Comparison of ENCODE assay signal across 8 cellular contexts in genomic region chr17:16492613-16493290, GRCh38. TPM values are rescaled to one million over a fixed set of nuclear protein-coding genes. Genes with fewer than 3 reads are reported as not detected.
A peak's percentile ranks its signal among the peaks of the same experiment; 100 is the strongest.
DNase-seq lines count a peak whose midpoint lies in the region; ATAC-seq and TF ChIP-seq lines count a peak whose summit lies in the region.

No MANE protein-coding gene starts in this region.

- H3K4me1 ChIP-seq in Peyer's patch: peaks cover 0 to 32% (median 2%) of the 10 kb centered on the region in 4 donors
- H3K4me1 ChIP-seq in esophagus squamous epithelium: peaks cover 5 to 20% (median 15%) of the 10 kb centered on the region in 3 donors
- no peaks in the 10 kb centered on the region for H3K4me1 ChIP-seq in prostate gland (replicated peaks)

- no peak for TF ChIP-seq CTCF in Calu3 (IDR thresholded peaks at IDR 0.05; ENCODE audit: unreplicated experiment)
- TF ChIP-seq CTCF in Peyer's patch (IDR thresholded peaks at IDR 0.05): no peak
- no peak for TF ChIP-seq CTCF in esophagus squamous epithelium (IDR thresholded peaks at IDR 0.05)
- TF ChIP-seq CTCF in prostate gland (IDR thresholded peaks at IDR 0.05): no peak
- TF ChIP-seq CTCF in lower leg skin (IDR thresholded peaks at IDR 0.05): no peak

- no peaks in the 10 kb centered on the region for H3K27me3 ChIP-seq in Peyer's patch
- H3K27me3 ChIP-seq in esophagus squamous epithelium: peaks cover 0 to 71% (median 0%) of the 10 kb centered on the region in 4 donors
- H3K27me3 ChIP-seq in prostate gland (replicated peaks; ENCODE audit: insufficient read depth): no peaks in the 10 kb centered on the region

- H3K9me3 Mint-ChIP-seq in Calu3 (ENCODE audit: low read depth, unreplicated experiment): no peaks in the 10 kb centered on the region

- H3K27ac Mint-ChIP-seq in Calu3 (ENCODE audit: unreplicated experiment): no peak overlapping the region

- peak overlapping the region; percentile 68 to 89 (median 74) for H3K4me3 ChIP-seq in Peyer's patch
- H3K4me3 ChIP-seq in esophagus squamous epithelium: peak overlapping the region; percentile 41 to 79 (median 58)
- peak overlapping the region; percentile 51 to 55 for H3K4me3 ChIP-seq in prostate gland
- H3K4me3 ChIP-seq in lower leg skin (ENCODE audit: low read depth, poor library complexity, severe bottlenecking): no peak overlapping the region

- H3K36me3 ChIP-seq in Peyer's patch: no peaks in the 10 kb centered on the region
- no peaks in the 10 kb centered on the region for H3K36me3 ChIP-seq in esophagus squamous epithelium
- no peaks in the 10 kb centered on the region for H3K36me3 ChIP-seq in prostate gland

- H3K4me3 Mint-ChIP-seq in Calu3 (ENCODE audit: low read depth, unreplicated experiment): peak overlapping the region; percentile 45

- TF ChIP-seq POLR2A in Peyer's patch (IDR thresholded peaks at IDR 0.05): no peak
- TF ChIP-seq POLR2A in esophagus squamous epithelium (IDR thresholded peaks at IDR 0.05): no peak
- TF ChIP-seq POLR2A in prostate gland (IDR thresholded peaks at IDR 0.05): no peak
- TF ChIP-seq POLR2A in lower leg skin (IDR thresholded peaks at IDR 0.05): no peak

- peak overlapping the region; percentile 42 to 93 (median 64) for H3K27ac ChIP-seq in Peyer's patch
- peak overlapping the region in 1 of 4 donors; percentile 46 for H3K27ac ChIP-seq in esophagus squamous epithelium
- no peak overlapping the region for H3K27ac ChIP-seq in prostate gland

- no TSS peak for BruUV-seq in Calu3 (replicated peaks; lab: Mats Ljungman, UMichigan)

- H3K9me3 ChIP-seq in Peyer's patch (no peaks in the 10 kb centered on the region), esophagus squamous epithelium (no peaks in the 10 kb centered on the region), prostate gland (no peaks in the 10 kb centered on the region)

- H3K27me3 Mint-ChIP-seq in Calu3 (ENCODE audit: unreplicated experiment): peaks cover 52% of the 10 kb centered on the region

- WGBS in esophagus squamous epithelium, 2 donors: 74 to 78% methylated on average over 10 to 12 of the region's 24 CpGs
- 84% methylated on average over 24 of the region's 24 CpGs for WGBS in prostate gland
- WGBS in lower leg skin, 2 donors: 76 to 86% methylated on average over 19 to 24 of the region's 24 CpGs

- CTCF ChIA-PET in Calu3 (lab: Charles Lee): interaction anchor here (0.5 kb wide), 1 partner anchor 436 kb away, joined by 3 read pairs; no protein-coding TSS in a partner anchor

- peaks cover 6% of the 10 kb centered on the region for H3K36me3 Mint-ChIP-seq in Calu3 (ENCODE audit: insufficient read depth, unreplicated experiment)

- H3K4me1 Mint-ChIP-seq in Calu3 (ENCODE audit: low read depth, unreplicated experiment): peaks cover 8% of the 10 kb centered on the region

- ATAC-seq in GM18519 (IDR thresholded peaks at IDR 0.05; ENCODE audit: low FRiP score, unreplicated experiment): no peak

- DNase-seq in Calu3: no peak
- no peak for DNase-seq in Peyer's patch
- no peak for DNase-seq in esophagus squamous epithelium (lab: John Stamatoyannopoulos, UW)
- DNase-seq in prostate gland (ENCODE audit: low spot score): no peak
- DNase-seq in T1000 (lab: John Stamatoyannopoulos, UW): no peak
- no peak for DNase-seq in stimulated activated CD4-positive, alpha-beta T cell treated with anti-CD3 and anti-CD28 coated beads, Interleukin-4, amount 100 ng/mL, for 24 hours
- no peak for DNase-seq in lower leg skin (ENCODE audit: low spot score in 2 of 2)

- intact Hi-C loops in Calu3 (cut with micrococcal nuclease; ENCODE audit: unreplicated experiment) (no loop called here), esophagus squamous epithelium (cut with DNase I) (no loop called here), prostate gland (cut with DNase I) (no loop called here), lower leg skin (cut with DNase I; ENCODE audit: low total_unique reads) (no loop called here)

RNA-seq across cellular contexts. Expression of gene LRRC75A, which starts 0.8 kb away (rescaled TPM):
- total RNA-seq in Calu3 (2022) (3.0 and 3.3 TPM in 2 replicates), Peyer's patch (100 to 1,000 TPM in 3 of 4 donors, 10 to 100 TPM in 1; 48.7 to 213 (median 187) TPM), esophagus squamous epithelium (under 1 TPM in 2 of 4 donors, not detected in 2; 0.11 to 0.38 TPM), prostate gland (10 to 100 TPM in 1 of 2 donors, 1 to 10 TPM in 1; 5.2 to 25.8 TPM), lower leg skin (1 to 10 TPM in 2 of 4 donors, under 1 TPM in 2; 0.74 to 1.6 (median 0.99) TPM)

Comparison
In these comparisons a context has a peak if more than half of its experiments do, and no peak if none do; other contexts are left out.
1. H3K27ac ChIP-seq: peak in Peyer's patch (4 of 4); none in prostate gland (0 of 2).